In the genomic region with DNA sequence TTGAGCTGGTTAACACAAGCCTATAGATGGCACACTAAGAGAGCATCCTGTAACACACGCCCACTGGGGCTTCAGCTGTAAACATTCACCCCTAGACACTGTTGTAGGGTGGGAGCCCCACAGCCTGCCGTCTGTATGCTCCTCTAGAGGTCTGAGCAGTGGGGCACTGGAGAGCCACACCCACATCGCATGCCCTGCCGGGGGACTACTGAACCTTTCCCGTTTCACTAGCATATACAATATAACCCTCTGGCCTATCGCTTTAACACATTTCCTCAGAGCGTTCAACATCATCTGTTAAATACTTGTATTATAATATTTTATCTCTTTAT, we compare ENCODE assay signal across 25 cellular contexts.
"Had no signal": no experiment of that assay in that cellular context is flagged by ENCODE, and none has a peak within 500 bp of the region (broad histone marks: within the 10 kb centered on the region; RNA-seq: fewer than 3 reads in every experiment).

No MANE protein-coding gene starts in this region.

- H3K4me1 ChIP-seq: ascending aorta, foreskin keratinocyte, left lung, spleen, tibial artery, upper lobe of right lung had no signal

- H3K4me3 ChIP-seq: ascending aorta, cardiac muscle cell, coronary artery, heart left ventricle, left lung, lung, spleen, tibial artery, upper lobe of right lung had no signal

- H3K9me3 ChIP-seq: ascending aorta, heart left ventricle, left lung, spleen, tibial artery, upper lobe of right lung had no signal

- H3K27ac Mint-ChIP-seq: activated B cell treated with CpG ODN at 0.5 μM for 24 hours; activated naive CD8-positive, alpha-beta T cell; activated T-cell treated with anti-CD3 and anti-CD28 coated beads, Interleukin-2, amount 50 U/mL, for 72 hours; brain; effector memory CD8-positive, alpha-beta T cell; natural killer cell; stimulated activated naive CD8-positive, alpha-beta T cell treated with anti-CD3 and anti-CD28 coated beads, Interleukin-15, Interleukin-2, amounts not matched to agents 100 ng/mL and 50 ng/mL, for 24 hours had no signal

- H3K27ac ChIP-seq: ascending aorta, cardiac muscle cell, coronary artery, foreskin keratinocyte, heart left ventricle, left lung, spleen, tibial artery, upper lobe of right lung had no signal

- H3K36me3 Mint-ChIP-seq: activated naive CD8-positive, alpha-beta T cell; natural killer cell had no signal

- H3K4me3 Mint-ChIP-seq: activated B cell treated with CpG ODN at 0.5 μM for 24 hours; activated naive CD8-positive, alpha-beta T cell; activated T-cell treated with anti-CD3 and anti-CD28 coated beads, Interleukin-2, amount 50 U/mL, for 72 hours; brain; effector memory CD8-positive, alpha-beta T cell; natural killer cell; stimulated activated naive CD8-positive, alpha-beta T cell treated with anti-CD3 and anti-CD28 coated beads, Interleukin-15, Interleukin-2, amounts not matched to agents 100 ng/mL and 50 ng/mL, for 24 hours had no signal

- H3K4me1 Mint-ChIP-seq: brain, natural killer cell had no signal

- ATAC-seq: activated T-cell treated with anti-CD3 and anti-CD28 coated beads, Interleukin-2, amount 50 U/mL, for 72 hours; effector memory CD8-positive, alpha-beta T cell; foreskin keratinocyte; heart left ventricle; left lung; natural killer cell; right cardiac atrium; upper lobe of right lung had no signal

- DNase-seq: activated B cell treated with CpG ODN at 0.5 μM for 24 hours; activated naive CD4-positive, alpha-beta T cell treated with Interleukin-2 at 50 U/mL for 16 hours; activated T-cell treated with anti-CD3 and anti-CD28 coated beads for 4 hours; activated T-cell treated with anti-CD3 and anti-CD28 coated beads, Interleukin-2, amount 50 U/mL, for 72 hours; cerebellar nuclear complex; effector memory CD8-positive, alpha-beta T cell; foreskin keratinocyte; heart left ventricle; kidney glomerular epithelial cell; mesendoderm; natural killer cell; spleen; stimulated activated CD4-positive, alpha-beta T cell treated with anti-CD3 and anti-CD28 coated beads, Interleukin-2, amount 100 ng/mL, for 48 hours; T-helper 2 cell; tibial artery; upper lobe of right lung had no signal

- H3K36me3 ChIP-seq: ascending aorta, cardiac muscle cell, heart left ventricle, left lung, spleen, tibial artery, upper lobe of right lung had no signal

- H3K27me3 Mint-ChIP-seq: activated B cell treated with CpG ODN at 0.5 μM for 24 hours; activated naive CD8-positive, alpha-beta T cell; brain; effector memory CD8-positive, alpha-beta T cell; stimulated activated naive CD8-positive, alpha-beta T cell treated with anti-CD3 and anti-CD28 coated beads, Interleukin-15, Interleukin-2, amounts not matched to agents 100 ng/mL and 50 ng/mL, for 24 hours had no signal

- H3K27me3 ChIP-seq: ascending aorta, cardiac muscle cell, foreskin keratinocyte, heart left ventricle, left lung, spleen, tibial artery, upper lobe of right lung had no signal

- H3K9me3 Mint-ChIP-seq: activated T-cell treated with anti-CD3 and anti-CD28 coated beads, Interleukin-2, amount 50 U/mL, for 72 hours; stimulated activated naive CD8-positive, alpha-beta T cell treated with anti-CD3 and anti-CD28 coated beads, Interleukin-15, Interleukin-2, amounts not matched to agents 100 ng/mL and 50 ng/mL, for 24 hours had no signal
